ENCODE assay signal across 8 cellular contexts in genomic region chr22:21000215-21000986, GRCh38. TPM values are rescaled to one million over a fixed set of nuclear protein-coding genes. Genes with fewer than 3 reads are reported as not detected.
A peak's percentile ranks its signal among the peaks of the same experiment; 100 is the strongest.
DNase-seq lines count a peak whose midpoint lies in the region; ATAC-seq and TF ChIP-seq lines count a peak whose summit lies in the region.

No MANE protein-coding gene starts in this region.

- no peaks in the 10 kb centered on the region for H3K9me3 ChIP-seq in HUES64 (ENCODE audit: insufficient read depth, low read depth, low read length)
- H3K9me3 ChIP-seq in body of pancreas: no peaks in the 10 kb centered on the region
- H3K9me3 ChIP-seq in mucosa of rectum (ENCODE audit: control insufficient read depth in 2 of 2, low read length in 2 of 2): no peaks in the 10 kb centered on the region

- peak overlapping the region; percentile 95 for H3K9ac ChIP-seq in HUES64 (ENCODE audit: low read depth, low read length)
- peak overlapping the region; percentile 60 to 91 for H3K9ac ChIP-seq in mucosa of rectum (ENCODE audit: low read depth in 1 of 2, low read length in 2 of 2)

- WGBS in HUES64: 84% methylated on average over 21 of the region's 21 CpGs
- WGBS in body of pancreas, 2 donors: 40 to 43% methylated on average over 18 to 21 of the region's 21 CpGs

- peak overlapping the region; percentile 91 for H3K4me3 ChIP-seq in AG10803 (ENCODE audit: low read length)
- H3K4me3 ChIP-seq in HUES64 (ENCODE audit: low read length): peak overlapping the region; percentile 100
- H3K4me3 ChIP-seq in body of pancreas: no peak overlapping the region
- H3K4me3 ChIP-seq in mucosa of rectum (ENCODE audit: low read length in 2 of 2): peak overlapping the region; percentile 91 to 93

- no peak for TF ChIP-seq CTCF in AG10803 (conservative IDR thresholded peaks at IDR 0.05; ENCODE audit: low read length)
- no peak for TF ChIP-seq CTCF in body of pancreas (IDR thresholded peaks at IDR 0.05)

- H3K27ac ChIP-seq in HUES64 (ENCODE audit: low read depth, low read length) (no peak overlapping the region), body of pancreas (peak overlapping the region in 3 of 4 donors; percentile 96 to 99 (median 98)), mucosa of rectum (ENCODE audit: low read depth in 2 of 2, low read length in 2 of 2) (peak overlapping the region in 1 of 2 donors; percentile 99)

- DNase-seq in AG10803 (ENCODE audit: low read depth): no peak
- no peak for DNase-seq in body of pancreas
- DNase-seq in ecto neural progenitor cell (ENCODE audit: low spot score): no peak

- peaks cover 27% of the 10 kb centered on the region for H3K36me3 ChIP-seq in HUES64 (ENCODE audit: insufficient read depth, low read length)
- H3K36me3 ChIP-seq in body of pancreas (replicated peaks in 1 of 2; ENCODE audit: insufficient read depth in 1 of 2, low read depth in 2 of 2): peaks cover 0 to 5% of the 10 kb centered on the region in 2 donors
- H3K36me3 ChIP-seq in mucosa of rectum (ENCODE audit: control insufficient read depth in 2 of 2, insufficient read depth in 2 of 2, low read length in 2 of 2): peaks cover 8 to 29% of the 10 kb centered on the region in 2 donors

- no peaks in the 10 kb centered on the region for H3K27me3 ChIP-seq in HUES64 (ENCODE audit: insufficient read depth, low read length)
- no peaks in the 10 kb centered on the region for H3K27me3 ChIP-seq in body of pancreas
- no peaks in the 10 kb centered on the region for H3K27me3 ChIP-seq in mucosa of rectum (ENCODE audit: control insufficient read depth in 2 of 2, insufficient read depth in 2 of 2, low read length in 2 of 2)

- no peak for TF ChIP-seq POLR2A in body of pancreas (IDR thresholded peaks at IDR 0.05)

- intact Hi-C loops in body of pancreas (cut with DNase I): no loop called here

- no peaks in the 10 kb centered on the region for H3K4me1 ChIP-seq in HUES64 (ENCODE audit: insufficient read depth, low read length)
- peaks cover 35% of the 10 kb centered on the region for H3K4me1 ChIP-seq in body of pancreas
- peaks cover 22 to 26% of the 10 kb centered on the region in 2 donors for H3K4me1 ChIP-seq in mucosa of rectum (ENCODE audit: control insufficient read depth in 2 of 2, insufficient read depth in 2 of 2, low read length in 2 of 2)

- ATAC-seq in body of pancreas (no peak), GM18867 (IDR thresholded peaks at IDR 0.05; ENCODE audit: unreplicated experiment) (no peak), HG02588 (IDR thresholded peaks at IDR 0.05; ENCODE audit: unreplicated experiment) (no peak), HG02763 (IDR thresholded peaks at IDR 0.05; ENCODE audit: unreplicated experiment) (no peak)

RNA-seq across cellular contexts. Expression of gene THAP7, which starts 1.5 kb away (rescaled TPM):
- 18.3 TPM for polyA plus RNA-seq in HUES64 (2013, experiment 1 of 2)
- polyA plus RNA-seq in HUES64 (2013, experiment 2 of 2): 18.3 TPM
- 10 to 100 TPM; 17.1 to 20.2 TPM for total RNA-seq in body of pancreas

RNA-seq across cellular contexts. Expression of gene P2RX6, which starts 14.6 kb away (rescaled TPM):
- polyA plus RNA-seq in HUES64 (2013, experiment 1 of 2): 0.35 TPM
- polyA plus RNA-seq in HUES64 (2013, experiment 2 of 2): 0.57 TPM
- total RNA-seq in body of pancreas: not detected

RNA-seq across cellular contexts. Expression of gene LZTR1, which starts 18.3 kb away (rescaled TPM):
- 15.3 TPM for polyA plus RNA-seq in HUES64 (2013, experiment 1 of 2)
- polyA plus RNA-seq in HUES64 (2013, experiment 2 of 2): 16.1 TPM
- 10 to 100 TPM; 25.7 to 66.9 TPM for total RNA-seq in body of pancreas

RNA-seq across cellular contexts. Expression of gene SLC7A4, which starts 32.0 kb away (rescaled TPM):
- polyA plus RNA-seq in HUES64 (2013, experiment 1 of 2): 0.20 TPM
- polyA plus RNA-seq in HUES64 (2013, experiment 2 of 2): 0.38 TPM
- total RNA-seq in body of pancreas: 1 to 10 TPM; 1.3 to 1.8 TPM

RNA-seq across cellular contexts. Expression of gene AIFM3, which starts 33.3 kb away (rescaled TPM):
- 0.50 TPM for polyA plus RNA-seq in HUES64 (2013, experiment 1 of 2)
- polyA plus RNA-seq in HUES64 (2013, experiment 2 of 2): 0.25 TPM
- total RNA-seq in body of pancreas: 1 to 10 TPM in 1 of 2 donors, under 1 TPM in 1; 0.78 to 3.0 TPM

Comparison
In these comparisons a context has a peak if more than half of its experiments do, and no peak if none do; other contexts are left out.
1. H3K4me3 ChIP-seq: peak in AG10803 (single experiment), HUES64 (single experiment) and mucosa of rectum (2 of 2); none in body of pancreas (0 of 2).